Comparison of ENCODE assay signal across 2 cellular contexts in the genomic region with DNA sequence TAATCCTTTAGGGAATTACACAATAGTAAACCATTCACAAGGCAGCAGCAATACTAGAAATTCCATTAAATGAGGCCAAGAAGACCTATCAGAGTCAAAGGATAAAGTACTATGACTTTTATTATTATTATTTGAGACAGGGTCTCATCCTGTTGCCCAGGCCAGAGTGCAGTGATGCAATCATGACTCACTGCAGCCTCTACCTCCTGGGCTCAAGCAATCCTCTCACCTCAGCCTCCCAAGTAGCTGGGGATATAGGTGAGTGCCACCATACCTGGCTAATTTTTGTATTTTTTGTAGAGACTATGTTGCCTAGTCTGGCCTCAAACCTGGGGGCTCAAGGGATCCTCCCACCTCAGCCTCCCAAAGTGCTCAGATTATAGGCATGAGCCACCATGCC.
A peak's percentile ranks its signal among the peaks of the same experiment; 100 is the strongest.
TF ChIP-seq lines count a peak whose summit lies in the region.

No MANE protein-coding gene starts in this region.

TF ChIP-seq in IMR-90, 13 proteins besides CTCF, POLR2A, EP300 and RAD21:
- TF ChIP-seq RCOR1 (IDR thresholded peaks at IDR 0.05; ENCODE audit: insufficient replicate concordance, low read length), result no peak
- TF ChIP-seq CEBPB (IDR thresholded peaks at IDR 0.05; ENCODE audit: low read depth, low read length), result 0 out of 2 replicates have a peak, but pooled peaks have one; percentile 7

TF ChIP-seq in K562, 482 proteins besides CTCF, POLR2A, EP300 and RAD21:
- TF ChIP-seq NR2C2 (CRISPR knock-in tag; IDR thresholded peaks at IDR 0.05), result no peak
- TF ChIP-seq NR2C2 (tag; IDR thresholded peaks at IDR 0.05), result no peak
- TF ChIP-seq, protein P1, sequence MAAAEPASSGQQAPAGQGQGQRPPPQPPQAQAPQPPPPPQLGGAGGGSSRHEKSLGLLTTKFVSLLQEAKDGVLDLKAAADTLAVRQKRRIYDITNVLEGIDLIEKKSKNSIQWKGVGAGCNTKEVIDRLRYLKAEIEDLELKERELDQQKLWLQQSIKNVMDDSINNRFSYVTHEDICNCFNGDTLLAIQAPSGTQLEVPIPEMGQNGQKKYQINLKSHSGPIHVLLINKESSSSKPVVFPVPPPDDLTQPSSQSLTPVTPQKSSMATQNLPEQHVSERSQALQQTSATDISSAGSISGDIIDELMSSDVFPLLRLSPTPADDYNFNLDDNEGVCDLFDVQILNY (CRISPR knock-in tag; IDR thresholded peaks at IDR 0.05), result no peak
- TF ChIP-seq ERF (CRISPR knock-in tag; IDR thresholded peaks at IDR 0.05), result no peak
- TF ChIP-seq ASH1L (IDR thresholded peaks at IDR 0.05; ENCODE audit: borderline replicate concordance, low read depth, partially characterized antibody), result no peak
- TF ChIP-seq CEBPG (CRISPR knock-in tag; IDR thresholded peaks at IDR 0.05), result no peak
- peak in 1 of 2 experiments; percentile 49; a peak in 1 of 4 replicates for TF ChIP-seq CEBPG (tag; conservative IDR thresholded peaks at IDR 0.05 in 1 of 2, IDR thresholded peaks at IDR 0.05 in 1 of 2)
- TF ChIP-seq, protein P2, sequence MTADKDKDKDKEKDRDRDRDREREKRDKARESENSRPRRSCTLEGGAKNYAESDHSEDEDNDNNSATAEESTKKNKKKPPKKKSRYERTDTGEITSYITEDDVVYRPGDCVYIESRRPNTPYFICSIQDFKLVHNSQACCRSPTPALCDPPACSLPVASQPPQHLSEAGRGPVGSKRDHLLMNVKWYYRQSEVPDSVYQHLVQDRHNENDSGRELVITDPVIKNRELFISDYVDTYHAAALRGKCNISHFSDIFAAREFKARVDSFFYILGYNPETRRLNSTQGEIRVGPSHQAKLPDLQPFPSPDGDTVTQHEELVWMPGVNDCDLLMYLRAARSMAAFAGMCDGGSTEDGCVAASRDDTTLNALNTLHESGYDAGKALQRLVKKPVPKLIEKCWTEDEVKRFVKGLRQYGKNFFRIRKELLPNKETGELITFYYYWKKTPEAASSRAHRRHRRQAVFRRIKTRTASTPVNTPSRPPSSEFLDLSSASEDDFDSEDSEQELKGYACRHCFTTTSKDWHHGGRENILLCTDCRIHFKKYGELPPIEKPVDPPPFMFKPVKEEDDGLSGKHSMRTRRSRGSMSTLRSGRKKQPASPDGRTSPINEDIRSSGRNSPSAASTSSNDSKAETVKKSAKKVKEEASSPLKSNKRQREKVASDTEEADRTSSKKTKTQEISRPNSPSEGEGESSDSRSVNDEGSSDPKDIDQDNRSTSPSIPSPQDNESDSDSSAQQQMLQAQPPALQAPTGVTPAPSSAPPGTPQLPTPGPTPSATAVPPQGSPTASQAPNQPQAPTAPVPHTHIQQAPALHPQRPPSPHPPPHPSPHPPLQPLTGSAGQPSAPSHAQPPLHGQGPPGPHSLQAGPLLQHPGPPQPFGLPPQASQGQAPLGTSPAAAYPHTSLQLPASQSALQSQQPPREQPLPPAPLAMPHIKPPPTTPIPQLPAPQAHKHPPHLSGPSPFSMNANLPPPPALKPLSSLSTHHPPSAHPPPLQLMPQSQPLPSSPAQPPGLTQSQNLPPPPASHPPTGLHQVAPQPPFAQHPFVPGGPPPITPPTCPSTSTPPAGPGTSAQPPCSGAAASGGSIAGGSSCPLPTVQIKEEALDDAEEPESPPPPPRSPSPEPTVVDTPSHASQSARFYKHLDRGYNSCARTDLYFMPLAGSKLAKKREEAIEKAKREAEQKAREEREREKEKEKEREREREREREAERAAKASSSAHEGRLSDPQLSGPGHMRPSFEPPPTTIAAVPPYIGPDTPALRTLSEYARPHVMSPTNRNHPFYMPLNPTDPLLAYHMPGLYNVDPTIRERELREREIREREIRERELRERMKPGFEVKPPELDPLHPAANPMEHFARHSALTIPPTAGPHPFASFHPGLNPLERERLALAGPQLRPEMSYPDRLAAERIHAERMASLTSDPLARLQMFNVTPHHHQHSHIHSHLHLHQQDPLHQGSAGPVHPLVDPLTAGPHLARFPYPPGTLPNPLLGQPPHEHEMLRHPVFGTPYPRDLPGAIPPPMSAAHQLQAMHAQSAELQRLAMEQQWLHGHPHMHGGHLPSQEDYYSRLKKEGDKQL (CRISPR knock-in tag; IDR thresholded peaks at IDR 0.05; ENCODE audit: borderline replicate concordance), result no peak
- TF ChIP-seq JUND (IDR thresholded peaks at IDR 0.05; ENCODE audit: borderline replicate concordance, low read depth, low read length), result peak; percentile 17; the same call in 1 of the 2 replicates
- TF ChIP-seq JUND (tag; IDR thresholded peaks at IDR 0.05; ENCODE audit: borderline replicate concordance, low read depth, low read length), result no peak
- TF ChIP-seq POLR3G (IDR thresholded peaks at IDR 0.05; ENCODE audit: extremely low read depth, insufficient read length, insufficient replicate concordance), result no peak
- no peak for TF ChIP-seq ZNF124 (CRISPR knock-in tag; IDR thresholded peaks at IDR 0.05)
- TF ChIP-seq, protein P3, sequence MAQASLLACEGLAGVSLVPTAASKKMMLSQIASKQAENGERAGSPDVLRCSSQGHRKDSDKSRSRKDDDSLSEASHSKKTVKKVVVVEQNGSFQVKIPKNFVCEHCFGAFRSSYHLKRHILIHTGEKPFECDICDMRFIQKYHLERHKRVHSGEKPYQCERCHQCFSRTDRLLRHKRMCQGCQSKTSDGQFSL (CRISPR knock-in tag; IDR thresholded peaks at IDR 0.05), result no peak
- TF ChIP-seq, protein P3 (tag; IDR thresholded peaks at IDR 0.05), result no peak
- TF ChIP-seq KLF16 (IDR thresholded peaks at IDR 0.05), result no peak
- TF ChIP-seq SRSF9 (IDR thresholded peaks at IDR 0.05; ENCODE audit: borderline replicate concordance, low read depth, low read length), result no peak
- TF ChIP-seq, protein P4, sequence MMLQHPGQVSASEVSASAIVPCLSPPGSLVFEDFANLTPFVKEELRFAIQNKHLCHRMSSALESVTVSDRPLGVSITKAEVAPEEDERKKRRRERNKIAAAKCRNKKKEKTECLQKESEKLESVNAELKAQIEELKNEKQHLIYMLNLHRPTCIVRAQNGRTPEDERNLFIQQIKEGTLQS (IDR thresholded peaks at IDR 0.05), result peak; percentile 83
- TF ChIP-seq, protein P4 (CRISPR knock-in tag; conservative IDR thresholded peaks at IDR 0.05), result no peak
